20 cellular contexts compared by ENCODE assay signal in genomic region chr22:48750826-48751440, GRCh38.
"Had no signal": no experiment of that assay in that cellular context is flagged by ENCODE, and none has a peak within 500 bp of the region (broad histone marks: within the 10 kb centered on the region; RNA-seq: fewer than 3 reads in every experiment).

No MANE protein-coding gene starts in this region.

- H3K27me3 ChIP-seq: body of pancreas, neural progenitor cell, pancreas had no signal

- H3K36me3 ChIP-seq: neural progenitor cell, pancreas, SJCRH30 had no signal

- H3K27me3 Mint-ChIP-seq: activated B cell treated with CpG ODN at 0.5 μM for 24 hours had no signal

- H3K9me3 Mint-ChIP-seq: activated B cell treated with CpG ODN at 0.5 μM for 24 hours; activated naive CD8-positive, alpha-beta T cell treated with anti-CD3 and anti-CD28 coated beads for 36 hours; activated T-cell treated with anti-CD3 and anti-CD28 coated beads, Interleukin-2, amount 50 U/mL, for 4 hours; mesothelial cell of epicardium; neural progenitor cell had no signal

- H3K9me3 ChIP-seq: body of pancreas, pancreas, SJCRH30 had no signal

- H3K4me3 ChIP-seq: body of pancreas, neural progenitor cell, pancreas, SJCRH30, skin epidermis had no signal

- DNase-seq: activated B cell treated with CpG ODN at 0.5 μM for 24 hours; activated CD4-positive, alpha-beta T cell treated with anti-CD3 and anti-CD28 coated beads for 48 hours; activated naive CD8-positive, alpha-beta T cell treated with anti-CD3 and anti-CD28 coated beads for 36 hours; activated T-cell treated with anti-CD3 and anti-CD28 coated beads, Interleukin-2, amount 50 U/mL, for 4 hours; amygdala; body of pancreas; central memory CD4-positive, alpha-beta T cell; cortex of kidney; effector CD8-positive, alpha-beta T cell; foreskin melanocyte; SJCRH30; stimulated activated CD4-positive, alpha-beta T cell treated with anti-CD3 and anti-CD28 coated beads, Interleukin-4, amount 100 ng/mL, for 4 hours; stimulated activated CD8-positive, alpha-beta memory T cell treated with anti-CD3 and anti-CD28 coated beads, Interleukin-4, amount 100 ng/mL, for 48 hours; stimulated activated naive CD4-positive, alpha-beta T cell treated with Interleukin-2 at 50 U/mL for 16 hours; T-helper 17 cell; trophoblast cell had no signal

- H3K36me3 Mint-ChIP-seq: activated naive CD8-positive, alpha-beta T cell treated with anti-CD3 and anti-CD28 coated beads for 36 hours; mesothelial cell of epicardium had no signal

- ATAC-seq: activated T-cell treated with anti-CD3 and anti-CD28 coated beads, Interleukin-2, amount 50 U/mL, for 4 hours; body of pancreas; pancreas; T-helper 17 cell had no signal

- H3K4me3 Mint-ChIP-seq: activated B cell treated with CpG ODN at 0.5 μM for 24 hours; activated naive CD8-positive, alpha-beta T cell treated with anti-CD3 and anti-CD28 coated beads for 36 hours; activated T-cell treated with anti-CD3 and anti-CD28 coated beads, Interleukin-2, amount 50 U/mL, for 4 hours; mesothelial cell of epicardium; neural progenitor cell; T-helper 17 cell had no signal

- H3K27ac Mint-ChIP-seq: activated B cell treated with CpG ODN at 0.5 μM for 24 hours; activated naive CD8-positive, alpha-beta T cell treated with anti-CD3 and anti-CD28 coated beads for 36 hours; mesothelial cell of epicardium; neural progenitor cell; T-helper 17 cell had no signal

- H3K27ac ChIP-seq: body of pancreas, neural progenitor cell, pancreas, SJCRH30, skin epidermis had no signal

- H3K4me1 Mint-ChIP-seq: activated B cell treated with CpG ODN at 0.5 μM for 24 hours; activated naive CD8-positive, alpha-beta T cell treated with anti-CD3 and anti-CD28 coated beads for 36 hours; mesothelial cell of epicardium; neural progenitor cell; T-helper 17 cell had no signal

- FAIRE-seq: pancreas had no signal

- H3K4me1 ChIP-seq: body of pancreas, neural progenitor cell, pancreas, SJCRH30 had no signal
